ENCODE assay signal across 8 cellular contexts in genomic region chr1:101235696-101236545, GRCh38. TPM values are rescaled to one million over a fixed set of nuclear protein-coding genes. Genes with fewer than 3 reads are reported as not detected.
A peak's percentile ranks its signal among the peaks of the same experiment; 100 is the strongest.
DNase-seq lines count a peak whose midpoint lies in the region; ATAC-seq and TF ChIP-seq lines count a peak whose summit lies in the region.

No MANE protein-coding gene starts in this region.

- peaks cover 19% of the 10 kb centered on the region for H3K36me3 Mint-ChIP-seq in Calu3 (ENCODE audit: insufficient read depth, unreplicated experiment)

- peak overlapping the region in 1 of 2 experiments; percentile 52 for H2BK12ac ChIP-seq in mesenchymal stem cell (ENCODE audit: low read length in 2 of 2)

- peaks cover 5% of the 10 kb centered on the region; the same call in 1 of the 2 replicates for H3K36me3 ChIP-seq in HUES6 (ENCODE audit: control insufficient read depth, insufficient read depth, low read length)
- peaks cover 4 to 10% of the 10 kb centered on the region in 2 experiments for H3K36me3 ChIP-seq in mesenchymal stem cell (ENCODE audit: control insufficient read depth in 1 of 2, insufficient read depth in 2 of 2, low read depth in 1 of 2, low read length in 2 of 2)

- WGBS in mesenchymal stem cell = 0% methylated on average over 40 of the region's 44 CpGs

- peak overlapping the region; percentile 49 for H2BK120ac ChIP-seq in mesenchymal stem cell (ENCODE audit: low read depth, low read length)

- no peak overlapping the region for H2BK5ac ChIP-seq in mesenchymal stem cell (ENCODE audit: low read depth, low read length, poor library complexity, severe bottlenecking)

- no peaks in the 10 kb centered on the region for H3K79me1 ChIP-seq in mesenchymal stem cell (replicated peaks; ENCODE audit: low read length, poor library complexity, severe bottlenecking)

- peak overlapping the region; percentile 84 for H2AFZ ChIP-seq in mesenchymal stem cell (ENCODE audit: low read depth, low read length)

- H2AK5ac ChIP-seq in mesenchymal stem cell (ENCODE audit: low read length, severe bottlenecking) = no peak overlapping the region

- peak overlapping the region; percentile 72 for H4K8ac ChIP-seq in mesenchymal stem cell (ENCODE audit: low read length)

- H2BK15ac ChIP-seq in mesenchymal stem cell (ENCODE audit: low read depth, poor library complexity, severe bottlenecking) = peak overlapping the region; percentile 80

- peaks cover 74% of the 10 kb centered on the region for H3K27me3 Mint-ChIP-seq in Calu3 (ENCODE audit: unreplicated experiment)

- H3K4me1 ChIP-seq in HUES6 (ENCODE audit: control insufficient read depth, insufficient read depth, low read length) (peaks cover 11% of the 10 kb centered on the region), mesenchymal stem cell (ENCODE audit: control insufficient read depth, insufficient read depth, low read depth, low read length) (peaks cover 12% of the 10 kb centered on the region)

- H3K14ac ChIP-seq in mesenchymal stem cell (ENCODE audit: low read length in 2 of 2) = peak overlapping the region in 1 of 2 experiments; percentile 35

- peak overlapping the region; percentile 56 for H3K9ac ChIP-seq in HUES6 (ENCODE audit: low read length)
- peak overlapping the region; percentile 83 for H3K9ac ChIP-seq in mesenchymal stem cell (ENCODE audit: low read length)

- no TSS peak for BruUV-seq in Calu3 (replicated peaks; lab: Mats Ljungman, UMichigan)

- H3K4me1 Mint-ChIP-seq in Calu3 (ENCODE audit: low read depth, unreplicated experiment) = peaks cover 21% of the 10 kb centered on the region

- intact Hi-C loops in Calu3 (cut with micrococcal nuclease; ENCODE audit: unreplicated experiment) (loop anchor here (5.0 kb wide), 1 partner anchor 234 kb away; no protein-coding TSS in a partner anchor), dorsolateral prefrontal cortex (cut with DNase I) (loop anchor here (5.0 kb wide), 4 partner anchors 51 to 314 kb away; partner anchors contain the start of gene DPH5 (in 1 of the 2))

- CTCF ChIA-PET in Calu3 (lab: Charles Lee) = interaction anchor here (0.7 kb wide), 2 partner anchors 12 to 43 kb away, joined by 4 to 18 read pairs; no protein-coding TSS in a partner anchor

- DNase-seq in Calu3 (peak; percentile 18), dorsolateral prefrontal cortex (peak in 2 of 10 donors; percentile 47), mesenchymal stem cell (peak; percentile 70), SIG-M5 (lab: John Stamatoyannopoulos, UW) (no peak)
- peak; percentile 64 for DNase-seq in activated CD4-positive, alpha-beta T cell treated with anti-CD3 and anti-CD28 coated beads, Interleukin-2, amount 50 U/mL, for 1 hour
- DNase-seq in stimulated activated CD8-positive, alpha-beta memory T cell treated with anti-CD3 and anti-CD28 coated beads, Interleukin-4, amount 100 ng/mL, for 48 hours = peak; percentile 80

- no peak overlapping the region for H3K4ac ChIP-seq in mesenchymal stem cell (ENCODE audit: low read depth in 1 of 2, low read length in 2 of 2)

- H3K27ac ChIP-seq in HUES6 (ENCODE audit: low read depth, low read length) = no peak overlapping the region
- peak overlapping the region in 56 of 59 donors; percentile 25 to 91 (median 78) for H3K27ac ChIP-seq in dorsolateral prefrontal cortex
- no peak overlapping the region for H3K27ac ChIP-seq in mesenchymal stem cell (ENCODE audit: low read length, poor library complexity, severe bottlenecking)

- peak overlapping the region in 1 of 2 experiments; percentile 77 for H3K23ac ChIP-seq in mesenchymal stem cell (ENCODE audit: low read length in 2 of 2)

- TF ChIP-seq CTCF in Calu3 (IDR thresholded peaks at IDR 0.05; ENCODE audit: unreplicated experiment) (no peak), dorsolateral prefrontal cortex (IDR thresholded peaks at IDR 0.05 in 54 of 56, conservative IDR thresholded peaks at IDR 0.05 in 2 of 56; ENCODE audit: low read depth in 1 of 56, partially characterized antibody in 56 of 56) (no peak)

- H3K27me3 ChIP-seq in HUES6 (ENCODE audit: control insufficient read depth, insufficient read depth, low read length) = peaks cover 45% of the 10 kb centered on the region
- H3K27me3 ChIP-seq in dorsolateral prefrontal cortex = peaks cover 0 to 20% (median 0%) of the 10 kb centered on the region in 45 donors
- peaks cover 0 to 18% of the 10 kb centered on the region in 2 experiments for H3K27me3 ChIP-seq in mesenchymal stem cell (ENCODE audit: control insufficient read depth in 1 of 2, insufficient read depth in 1 of 2, low read length in 2 of 2)

- H3K4me3 ChIP-seq in HUES6 (ENCODE audit: low read depth, low read length) (peak overlapping the region; percentile 76), dorsolateral prefrontal cortex (peak overlapping the region; percentile 38 to 95 (median 65)), mesenchymal stem cell (ENCODE audit: insufficient read depth in 1 of 2, low read depth in 1 of 2, low read length in 2 of 2) (peak overlapping the region; percentile 74 to 82)

- peak overlapping the region; percentile 99 for H3K4me2 ChIP-seq in mesenchymal stem cell (ENCODE audit: low read length, poor library complexity, severe bottlenecking)

- H3K27ac Mint-ChIP-seq in Calu3 (ENCODE audit: unreplicated experiment) = peak overlapping the region; percentile 25

- peak overlapping the region; percentile 50 for H4K91ac ChIP-seq in mesenchymal stem cell (ENCODE audit: low read length)

- no peaks in the 10 kb centered on the region for H3K9me3 Mint-ChIP-seq in Calu3 (ENCODE audit: low read depth, unreplicated experiment)

- H3K4me3 Mint-ChIP-seq in Calu3 (ENCODE audit: low read depth, unreplicated experiment) = peak overlapping the region; percentile 68

- H3K18ac ChIP-seq in mesenchymal stem cell (ENCODE audit: low read depth in 1 of 2, low read length in 2 of 2) = peak overlapping the region; percentile 63 to 95

- ATAC-seq in GM21390 (IDR thresholded peaks at IDR 0.05; ENCODE audit: unreplicated experiment) = peak; percentile 62

- no peaks in the 10 kb centered on the region for H3K9me3 ChIP-seq in HUES6 (ENCODE audit: control insufficient read depth, insufficient read depth, low read depth, low read length)
- H3K9me3 ChIP-seq in mesenchymal stem cell (ENCODE audit: control insufficient read depth, low read length) = no peaks in the 10 kb centered on the region

RNA-seq across cellular contexts. Expression of gene S1PR1, which starts 0.9 kb away (rescaled TPM):
- total RNA-seq in Calu3 (2022) (not detected in 2 replicates), dorsolateral prefrontal cortex (100 to 1,000 TPM in 3 of 120 experiments, 10 to 100 TPM in 117; 24.3 to 131 (median 50.3) TPM)
- polyA plus RNA-seq in mesenchymal stem cell (2013, experiment 1 of 2) = 3.3 TPM
- 3.9 TPM for polyA plus RNA-seq in mesenchymal stem cell (2013, experiment 2 of 2)

Comparison
In these comparisons a context has a peak if more than half of its experiments do, and no peak if none do; other contexts are left out.
1. H3K27ac ChIP-seq: peak in dorsolateral prefrontal cortex (56 of 59); none in HUES6 (single experiment) and mesenchymal stem cell (single experiment).
2. RNA of gene S1PR1, which starts 0.9 kb away (total RNA-seq): 24.3 to 131 TPM in dorsolateral prefrontal cortex; not detected in Calu3; every median in the first group is over 10 times any median in the second.
3. Peak in every context shown above with its lines, with median percentiles within 50 percentile points of each other: H3K4me3 ChIP-seq.